ENCODE assay signal across 22 cellular contexts in the genomic region with DNA sequence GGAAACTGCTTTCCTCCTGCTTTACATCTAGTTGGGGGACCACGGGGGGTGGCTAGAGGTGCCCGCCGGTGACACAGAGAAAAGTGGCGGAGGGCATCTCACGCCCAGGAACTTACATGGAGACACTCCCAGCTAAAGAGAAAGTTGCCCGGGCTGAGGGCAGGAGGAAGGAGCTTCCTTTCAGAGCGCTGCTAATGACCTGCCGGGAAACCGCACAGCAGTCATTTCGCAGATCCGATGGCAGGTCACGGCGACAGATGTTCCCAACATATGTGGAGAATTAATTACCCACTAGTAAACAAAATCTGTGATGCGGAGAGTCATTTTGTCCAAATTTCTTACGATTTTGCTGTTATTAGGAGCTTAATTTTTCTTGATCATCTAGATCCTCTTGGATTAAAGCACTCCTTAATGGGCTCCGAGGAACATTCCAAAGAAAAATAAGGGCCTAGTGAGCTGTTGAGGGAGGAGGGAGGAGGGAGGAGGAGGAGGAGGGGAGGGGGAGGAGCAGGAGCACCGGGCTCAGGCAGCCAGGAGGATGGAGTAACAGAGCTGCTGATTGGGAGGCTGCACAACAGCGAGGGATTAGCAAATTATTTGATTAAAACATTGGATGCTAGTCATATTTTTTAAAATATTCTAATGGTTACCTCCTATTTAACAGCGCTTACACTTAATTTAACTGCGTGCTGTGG.
A peak's percentile ranks its signal among the peaks of the same experiment; 100 is the strongest.
DNase-seq lines count a peak whose midpoint lies in the region; ATAC-seq and TF ChIP-seq lines count a peak whose summit lies in the region.
"Had no signal": no experiment of that assay in that cellular context is flagged by ENCODE, and none has a peak within 500 bp of the region (broad histone marks: within the 10 kb centered on the region; RNA-seq: fewer than 3 reads in every experiment).

No MANE protein-coding gene starts in this region.

- no peaks in the 10 kb centered on the region for H3K36me3 Mint-ChIP-seq in glutamatergic neuron (ENCODE audit: unreplicated experiment)

- H3K4me1 Mint-ChIP-seq in glutamatergic neuron (ENCODE audit: low read depth, unreplicated experiment): peaks cover 19% of the 10 kb centered on the region
- H3K4me1 Mint-ChIP-seq: B cell had no signal

- peak overlapping the region; percentile 46 for H3K4me3 Mint-ChIP-seq in glutamatergic neuron (ENCODE audit: unreplicated experiment)
- H3K4me3 Mint-ChIP-seq: activated T-cell treated with anti-CD3 and anti-CD28 coated beads, Interleukin-2, amount 50 U/mL, for 24 hours; B cell had no signal

- H3K9me3 Mint-ChIP-seq in glutamatergic neuron (ENCODE audit: unreplicated experiment): peaks cover 12% of the 10 kb centered on the region

- peak overlapping the region; percentile 91 for H3K27ac Mint-ChIP-seq in glutamatergic neuron (ENCODE audit: unreplicated experiment)
- H3K27ac Mint-ChIP-seq: activated T-cell treated with anti-CD3 and anti-CD28 coated beads, Interleukin-2, amount 50 U/mL, for 24 hours; B cell had no signal

- DNase-seq in DMS53 (lab: John Stamatoyannopoulos, UW) (peak; percentile 38), DMS53 treated with DMSO at 0.1 percent for 48 hours (lab: John Stamatoyannopoulos, UW; ENCODE audit: unreplicated experiment) (no peak), NCI-H510A treated with DMSO at 0.1 percent for 48 hours (lab: John Stamatoyannopoulos, UW) (peak; percentile 55), glutamatergic neuron (peak; percentile 50), retinal pigment epithelial cell (ENCODE audit: low read depth) (peak; percentile 22), EL (no peak), NCI-H345 treated with DMSO at 0.1 percent for 48 hours (lab: John Stamatoyannopoulos, UW; ENCODE audit: unreplicated experiment) (no peak)
- DNase-seq: 8988T; activated T-cell treated with anti-CD3 and anti-CD28 coated beads, Interleukin-2, amount 50 U/mL, for 24 hours; adrenal gland; effector memory CD4-positive, alpha-beta T cell; gastrocnemius medialis; kidney; NCI-H1436; SW 1271; upper lobe of left lung had no signal

- peak overlapping the region; percentile 41 for H3K4me3 ChIP-seq in retinal pigment epithelial cell (ENCODE audit: low read length)
- H3K4me3 ChIP-seq: adrenal gland, esophagus muscularis mucosa, gastrocnemius medialis, HAP-1, upper lobe of left lung had no signal

- peaks cover 10% of the 10 kb centered on the region for H3K27me3 Mint-ChIP-seq in glutamatergic neuron (ENCODE audit: unreplicated experiment)
- H3K27me3 Mint-ChIP-seq: activated T-cell treated with anti-CD3 and anti-CD28 coated beads, Interleukin-2, amount 50 U/mL, for 24 hours; B cell had no signal

- TF ChIP-seq CTCF in glutamatergic neuron (IDR thresholded peaks at IDR 0.05; ENCODE audit: partially characterized antibody, unreplicated experiment): no peak
- TF ChIP-seq CTCF in retinal pigment epithelial cell (conservative IDR thresholded peaks at IDR 0.05; ENCODE audit: low read depth, low read length): no peak

- ATAC-seq in HG03039 (IDR thresholded peaks at IDR 0.05; ENCODE audit: unreplicated experiment): no peak
- ATAC-seq: gastrocnemius medialis, Right ventricle myocardium inferior, sciatic nerve had no signal

Comparison
In these comparisons a context has a peak if more than half of its experiments do, and no peak if none do; other contexts are left out.
1. DNase-seq: peak in DMS53 (single experiment), NCI-H510A treated with DMSO at 0.1 percent for 48 hours (single experiment), glutamatergic neuron (single experiment) and retinal pigment epithelial cell (single experiment); none in DMS53 treated with DMSO at 0.1 percent for 48 hours (single experiment), EL (single experiment) and NCI-H345 treated with DMSO at 0.1 percent for 48 hours (single experiment).